Comparison of ENCODE assay signal across 1 cellular context in genomic region chr16:1710811-1711507, GRCh38.
A peak's percentile ranks its signal among the peaks of the same experiment; 100 is the strongest.
TF ChIP-seq lines count a peak whose summit lies in the region.

No MANE protein-coding gene starts in this region.

TF ChIP-seq in HepG2, 621 proteins besides CTCF, POLR2A, EP300 and RAD21 (continued from another document):
- peak; percentile 64 for TF ChIP-seq HNF4A (CRISPR knock-in tag; IDR thresholded peaks at IDR 0.05)
- peak; percentile 95 for TF ChIP-seq ESRRA (CRISPR knock-in tag; IDR thresholded peaks at IDR 0.05; ENCODE audit: low read depth)
- TF ChIP-seq ZBTB7A (CRISPR knock-in tag; IDR thresholded peaks at IDR 0.05): peak; percentile 81
- TF ChIP-seq ZNF687 (CRISPR knock-in tag; IDR thresholded peaks at IDR 0.05): peak; percentile 58
- peak; percentile 47 for TF ChIP-seq ZFX (CRISPR knock-in tag; IDR thresholded peaks at IDR 0.05; ENCODE audit: low read depth)
- peak; percentile 59; the same call in 1 of the 2 replicates for TF ChIP-seq GATAD2A (CRISPR knock-in tag; IDR thresholded peaks at IDR 0.05)
- no peak for TF ChIP-seq KDM1A (CRISPR knock-in tag; IDR thresholded peaks at IDR 0.05)
